ENCODE assay signal across 21 cellular contexts in genomic region chr7:151628846-151629604, GRCh38.
A peak's percentile ranks its signal among the peaks of the same experiment; 100 is the strongest.
DNase-seq lines count a peak whose midpoint lies in the region; FAIRE-seq and TF ChIP-seq lines count a peak whose summit lies in the region.
"Had no signal": no experiment of that assay in that cellular context is flagged by ENCODE, and none has a peak within 500 bp of the region (broad histone marks: within the 10 kb centered on the region; RNA-seq: fewer than 3 reads in every experiment).

No MANE protein-coding gene starts in this region.

- no peak for TF ChIP-seq RAD21 in H1 (IDR thresholded peaks at IDR 0.05 in 1 of 2, conservative IDR thresholded peaks at IDR 0.05 in 1 of 2; ENCODE audit: low read depth in 2 of 2, low read length in 2 of 2)

- H3K56ac ChIP-seq in H1 (replicated peaks; ENCODE audit: insufficient read length, low read depth, low read length), result no peak overlapping the region

- in situ Hi-C loops in transverse colon (cut with MboI; ENCODE audit: low pct_ligation_motif_present in 1 of 4, low pct_unique_long_range_greater_than_20kb in 1 of 4, low sequenced_read_pairs in 3 of 4), result loop anchor here in 1 of 4 donors (25.0 kb wide), 1 partner anchor 108 kb away; no protein-coding TSS in a partner anchor

- TF ChIP-seq POLR2A in breast epithelium (IDR thresholded peaks at IDR 0.05), result no peak
- TF ChIP-seq POLR2A in H1 (IDR thresholded peaks at IDR 0.05; ENCODE audit: control extremely low read depth in 1 of 2, low read depth in 2 of 2, low read length in 2 of 2), result no peak
- no peak for TF ChIP-seq POLR2A in transverse colon (IDR thresholded peaks at IDR 0.05)

- H3K9ac ChIP-seq in H1 (replicated peaks in 1 of 4; ENCODE audit: extremely low read depth in 1 of 4, low read depth in 3 of 4, low read length in 3 of 4) (no peak overlapping the region), muscle layer of colon (ENCODE audit: low read length) (no peak overlapping the region)

- H3K14ac ChIP-seq in H1 (ENCODE audit: insufficient read length), result no peak overlapping the region

- peak overlapping the region; percentile 30 for H4K91ac ChIP-seq in H1 (replicated peaks; ENCODE audit: insufficient read length, low read length)

- H3K4me2 ChIP-seq in H1 (ENCODE audit: insufficient read depth in 1 of 2, low read depth in 2 of 2, low read length in 2 of 2), result peak overlapping the region; percentile 50 to 52

- WGBS in H1 (ENCODE audit: extremely low coverage in 1 of 2, insufficient coverage in 1 of 2, insufficient read length in 1 of 2, insufficient replicate concordance in 2 of 2, low coverage in 1 of 2, low lambda C conversion rate in 2 of 2, missing lambda C conversion rate in 1 of 2), 2 experiments, result 42% methylated on average over 17 of the region's 17 CpGs; no CpG with 5 or more reads in 1 of the 2 experiments
- 77 to 86% methylated on average over 7 to 17 of the region's 17 CpGs for WGBS in transverse colon (ENCODE audit: low coverage in 1 of 2), 2 donors

- intact Hi-C loops in MCF 10A (cut with micrococcal nuclease) (no loop called here), breast epithelium (cut with DNase I; ENCODE audit: low total_unique reads) (no loop called here), transverse colon (cut with DNase I; ENCODE audit: low total_unique reads) (loop anchor here (10.0 kb wide), 2 partner anchors 76 to 114 kb away; partner anchors contain the start of gene RHEB), dorsolateral prefrontal cortex (cut with DNase I) (no loop called here)

- no peaks in the 10 kb centered on the region for H3K27me3 ChIP-seq in breast epithelium
- H3K27me3 ChIP-seq in H1 (replicated peaks in 1 of 4; ENCODE audit: control insufficient read depth in 3 of 4, extremely low read depth in 1 of 4, insufficient read depth in 3 of 4, low read length in 3 of 4), result peaks cover 0 to 25% (median 13%) of the 10 kb centered on the region in 4 experiments; a peak in 5 of 7 replicates
- no peaks in the 10 kb centered on the region for H3K27me3 ChIP-seq in muscle layer of colon (ENCODE audit: control insufficient read depth in 1 of 2, insufficient read depth in 2 of 2, low read length in 2 of 2)
- H3K27me3 ChIP-seq in transverse colon, result no peaks in the 10 kb centered on the region
- no peaks in the 10 kb centered on the region for H3K27me3 ChIP-seq in dorsolateral prefrontal cortex
- H3K27me3 ChIP-seq: BE2C had no signal

- H3K27ac ChIP-seq in breast epithelium, result no peak overlapping the region
- no peak overlapping the region for H3K27ac ChIP-seq in H1 (ENCODE audit: low read depth, low read length)
- H3K27ac ChIP-seq in muscle layer of colon (ENCODE audit: low read depth, low read length), result peak overlapping the region; percentile 19
- H3K27ac ChIP-seq in transverse colon, result peak overlapping the region in 3 of 4 donors; percentile 7 to 31 (median 22)
- H3K27ac ChIP-seq in dorsolateral prefrontal cortex, result peak overlapping the region in 5 of 59 donors; percentile 12 to 46 (median 25)
- H3K27ac ChIP-seq: 22Rv1 had no signal

- FAIRE-seq in H1 (lab: Jason Lieb, UNC), result no peak
- FAIRE-seq: bronchial epithelial cell had no signal

- BruUV-seq in MCF 10A (replicated peaks; lab: Mats Ljungman, UMichigan), result no TSS peak

- H3K9me3 ChIP-seq in breast epithelium, result no peaks in the 10 kb centered on the region
- H3K9me3 ChIP-seq in H1 (ENCODE audit: insufficient read depth in 2 of 2, low read depth in 1 of 2, low read length in 1 of 2), result peaks cover 0 to 3% of the 10 kb centered on the region in 2 experiments; a peak in 1 of 4 replicates
- H3K9me3 ChIP-seq in muscle layer of colon (ENCODE audit: low read length), result no peaks in the 10 kb centered on the region
- no peaks in the 10 kb centered on the region for H3K9me3 ChIP-seq in transverse colon
- H3K9me3 ChIP-seq: BE2C, mucosa of descending colon had no signal

- H3K27ac Mint-ChIP-seq in MCF 10A (ENCODE audit: low read depth, unreplicated experiment), result peak overlapping the region; percentile 5
- H3K27ac Mint-ChIP-seq: activated naive CD8-positive, alpha-beta T cell; activated T-helper 1 cell treated with anti-CD3 and anti-CD28 coated beads, Interleukin-12 subunit alpha, Interleukin-12 subunit beta, Interleukin-2, Interleukin-4 antibody, amounts not matched to agents 30 ng/mL and 10 ng/mL and 1 ng/mL, durations not matched to agents 14 hours and 24 hours and 36 hours had no signal

- H2AK5ac ChIP-seq in H1 (ENCODE audit: low read depth, low read length), result no peak overlapping the region

- no peak overlapping the region for H3K4me3 ChIP-seq in breast epithelium
- peak overlapping the region in 1 of 4 experiments; percentile 30; a peak in 2 of 8 replicates for H3K4me3 ChIP-seq in H1 (ENCODE audit: extremely low read depth in 1 of 4, insufficient read depth in 2 of 4, low read depth in 3 of 4, low read length in 4 of 4)
- peak overlapping the region in 1 of 2 donors; percentile 22 for H3K4me3 ChIP-seq in muscle layer of colon (ENCODE audit: low read depth in 1 of 2, low read length in 2 of 2)
- no peak overlapping the region for H3K4me3 ChIP-seq in transverse colon
- peak overlapping the region in 1 of 59 donors; percentile 2 for H3K4me3 ChIP-seq in dorsolateral prefrontal cortex
- H3K4me3 ChIP-seq: mucosa of descending colon had no signal

- peaks cover 4% of the 10 kb centered on the region; the same call in 1 of the 2 replicates for H3K23me2 ChIP-seq in H1 (ENCODE audit: low read depth, low read length)

- TF ChIP-seq CTCF in MCF 10A (IDR thresholded peaks at IDR 0.05; ENCODE audit: unreplicated experiment) (no peak), breast epithelium (IDR thresholded peaks at IDR 0.05) (no peak), H1 (IDR thresholded peaks at IDR 0.05; ENCODE audit: control extremely low read depth in 1 of 3, insufficient read depth in 1 of 3, low read depth in 1 of 3, low read length in 3 of 3) (no peak), transverse colon (IDR thresholded peaks at IDR 0.05) (no peak), dorsolateral prefrontal cortex (IDR thresholded peaks at IDR 0.05 in 54 of 56, conservative IDR thresholded peaks at IDR 0.05 in 2 of 56; ENCODE audit: low read depth in 1 of 56, partially characterized antibody in 56 of 56) (no peak)

- no peak overlapping the region; the same call in 1 of the 2 replicates for H2BK12ac ChIP-seq in H1 (ENCODE audit: low read depth, low read length)

- TF ChIP-seq EP300 in H1 (IDR thresholded peaks at IDR 0.05; ENCODE audit: borderline replicate concordance in 1 of 2, low read depth in 2 of 2, low read length in 2 of 2) (no peak), transverse colon (IDR thresholded peaks at IDR 0.05; ENCODE audit: low read depth) (no peak)

- H4K20me1 ChIP-seq in H1 (replicated peaks in 1 of 2; ENCODE audit: control insufficient read depth in 1 of 2, insufficient read depth in 2 of 2, low read length in 2 of 2), result peaks cover 0 to 5% of the 10 kb centered on the region in 2 experiments

- no peaks in the 10 kb centered on the region for H3K9me3 Mint-ChIP-seq in MCF 10A (ENCODE audit: unreplicated experiment)

- DNase-seq in MCF 10A (ENCODE audit: unreplicated experiment), result peak; percentile 51
- no peak for DNase-seq in breast epithelium (ENCODE audit: low spot score in 2 of 2)
- DNase-seq in H1 (ENCODE audit: low read depth in 1 of 2, low spot score in 2 of 2), result no peak
- no peak for DNase-seq in transverse colon
- no peak for DNase-seq in dorsolateral prefrontal cortex
- DNase-seq in Kasumi-1 (lab: John Stamatoyannopoulos, UW), result no peak
- no peak for DNase-seq in NAMALWA (ENCODE audit: low spot score)
- DNase-seq: activated CD4-positive, CD25-positive, alpha-beta regulatory T cell treated with anti-CD3 and anti-CD28 coated beads, Interleukin-2, amount 50 U/mL, for 72 hours; BE2C; effector CD4-positive, alpha-beta T cell; Karpas-422; left colon; mucosa of descending colon; NCI-H1417; NCI-H526; stimulated activated CD4-positive, alpha-beta T cell treated with anti-CD3 and anti-CD28 coated beads, Interleukin-2, amount 100 ng/mL, for 24 hours had no signal

- POLR2A ChIA-PET in MCF 10A (lab: Yijun Ruan, JAX) (interaction anchor here (1.5 to 9.2 kb wide), 4 partner anchors 15 to 68 kb away, joined by 3 to 83 read pairs (median 64); no protein-coding TSS in a partner anchor), H1 (lab: Charles Lee; ENCODE audit: partially characterized antibody) (interaction anchor here (1.4 kb wide), 1 partner anchor 9 kb away, joined by 3 read pairs; no protein-coding TSS in a partner anchor)

- no peak overlapping the region for H3K4ac ChIP-seq in H1 (replicated peaks; ENCODE audit: insufficient read length, low read depth, low read length)

- CTCF ChIA-PET in MCF 10A (lab: Yijun Ruan, JAX) (interaction anchor here (0.6 to 5.3 kb wide), 10 partner anchors 14 to 131 kb away, joined by 3 to 26 read pairs (median 5); no protein-coding TSS in a partner anchor), H1 (lab: Charles Lee; ENCODE audit: partially characterized antibody) (interaction anchor here (0.8 to 10.8 kb wide), 11 partner anchors 29 to 278 kb away, joined by 3 to 107 read pairs (median 4); no protein-coding TSS in a partner anchor)

- H3K4me3 Mint-ChIP-seq in MCF 10A (ENCODE audit: unreplicated experiment), result peak overlapping the region; percentile 84
- H3K4me3 Mint-ChIP-seq: activated T-helper 1 cell treated with anti-CD3 and anti-CD28 coated beads, Interleukin-12 subunit alpha, Interleukin-12 subunit beta, Interleukin-2, Interleukin-4 antibody, amounts not matched to agents 30 ng/mL and 10 ng/mL and 1 ng/mL, durations not matched to agents 14 hours and 24 hours and 36 hours had no signal

- H2BK20ac ChIP-seq in H1 (ENCODE audit: low read length), result no peak overlapping the region

- H2BK15ac ChIP-seq in H1 (ENCODE audit: low read length), result no peak overlapping the region

- H3K27me3 Mint-ChIP-seq in MCF 10A (ENCODE audit: insufficient read depth, unreplicated experiment), result no peaks in the 10 kb centered on the region
- H3K27me3 Mint-ChIP-seq: activated naive CD8-positive, alpha-beta T cell had no signal

- no peak overlapping the region for H2BK120ac ChIP-seq in H1 (replicated peaks; ENCODE audit: low read depth, low read length)

- H3K36me3 Mint-ChIP-seq in MCF 10A (ENCODE audit: insufficient read depth, unreplicated experiment), result peaks cover 51% of the 10 kb centered on the region

- no peak overlapping the region for H3K18ac ChIP-seq in H1 (ENCODE audit: extremely low read depth, low read length)

- no peak overlapping the region for H4K5ac ChIP-seq in H1 (ENCODE audit: insufficient read length, low read depth, low read length)

- H3K79me1 ChIP-seq in H1 (ENCODE audit: low read depth, low read length), result no peaks in the 10 kb centered on the region; the same call in 1 of the 2 replicates

- H2BK5ac ChIP-seq in H1 (ENCODE audit: low read depth, low read length), result no peak overlapping the region; the same call in 1 of the 2 replicates

- peaks cover 66% of the 10 kb centered on the region for H3K4me1 Mint-ChIP-seq in MCF 10A (ENCODE audit: insufficient read depth, unreplicated experiment)

- no peaks in the 10 kb centered on the region for H3K36me3 ChIP-seq in breast epithelium
- no peaks in the 10 kb centered on the region for H3K36me3 ChIP-seq in H1 (ENCODE audit: control insufficient read depth in 2 of 4, insufficient read depth in 4 of 4, low read length in 3 of 4)
- peaks cover 6% of the 10 kb centered on the region for H3K36me3 ChIP-seq in muscle layer of colon (ENCODE audit: insufficient read depth, low read length)
- no peaks in the 10 kb centered on the region for H3K36me3 ChIP-seq in transverse colon
- H3K36me3 ChIP-seq: BE2C had no signal

- no peak overlapping the region for H3K23ac ChIP-seq in H1 (ENCODE audit: insufficient read length)

- H3K79me2 ChIP-seq in H1 (ENCODE audit: control insufficient read depth in 1 of 2, insufficient read depth in 2 of 2, low read length in 2 of 2), result no peaks in the 10 kb centered on the region

- H3K4me1 ChIP-seq in breast epithelium, result peaks cover 0 to 8% of the 10 kb centered on the region in 2 donors
- H3K4me1 ChIP-seq in H1 (replicated peaks in 1 of 4; ENCODE audit: control insufficient read depth in 3 of 4, insufficient read depth in 4 of 4, low read length in 3 of 4), result peaks cover 2 to 17% (median 11%) of the 10 kb centered on the region in 4 experiments
- H3K4me1 ChIP-seq in muscle layer of colon (ENCODE audit: insufficient read depth, low read length), result peaks cover 49% of the 10 kb centered on the region
- peaks cover 3 to 35% (median 9%) of the 10 kb centered on the region in 4 donors for H3K4me1 ChIP-seq in transverse colon
- H3K4me1 ChIP-seq: BE2C had no signal

- no peak overlapping the region for H4K8ac ChIP-seq in H1 (ENCODE audit: extremely low read depth, insufficient read depth, low read length)

- no peak overlapping the region for H2AFZ ChIP-seq in H1 (ENCODE audit: low read length)

Comparison
In these comparisons a context has a peak if more than half of its experiments do, and no peak if none do; other contexts are left out.
1. H3K27ac ChIP-seq: peak in muscle layer of colon (single experiment) and transverse colon (3 of 4); none in breast epithelium (0 of 2) and H1 (single experiment).